ENCODE assay signal across 8 cellular contexts in the genomic region with DNA sequence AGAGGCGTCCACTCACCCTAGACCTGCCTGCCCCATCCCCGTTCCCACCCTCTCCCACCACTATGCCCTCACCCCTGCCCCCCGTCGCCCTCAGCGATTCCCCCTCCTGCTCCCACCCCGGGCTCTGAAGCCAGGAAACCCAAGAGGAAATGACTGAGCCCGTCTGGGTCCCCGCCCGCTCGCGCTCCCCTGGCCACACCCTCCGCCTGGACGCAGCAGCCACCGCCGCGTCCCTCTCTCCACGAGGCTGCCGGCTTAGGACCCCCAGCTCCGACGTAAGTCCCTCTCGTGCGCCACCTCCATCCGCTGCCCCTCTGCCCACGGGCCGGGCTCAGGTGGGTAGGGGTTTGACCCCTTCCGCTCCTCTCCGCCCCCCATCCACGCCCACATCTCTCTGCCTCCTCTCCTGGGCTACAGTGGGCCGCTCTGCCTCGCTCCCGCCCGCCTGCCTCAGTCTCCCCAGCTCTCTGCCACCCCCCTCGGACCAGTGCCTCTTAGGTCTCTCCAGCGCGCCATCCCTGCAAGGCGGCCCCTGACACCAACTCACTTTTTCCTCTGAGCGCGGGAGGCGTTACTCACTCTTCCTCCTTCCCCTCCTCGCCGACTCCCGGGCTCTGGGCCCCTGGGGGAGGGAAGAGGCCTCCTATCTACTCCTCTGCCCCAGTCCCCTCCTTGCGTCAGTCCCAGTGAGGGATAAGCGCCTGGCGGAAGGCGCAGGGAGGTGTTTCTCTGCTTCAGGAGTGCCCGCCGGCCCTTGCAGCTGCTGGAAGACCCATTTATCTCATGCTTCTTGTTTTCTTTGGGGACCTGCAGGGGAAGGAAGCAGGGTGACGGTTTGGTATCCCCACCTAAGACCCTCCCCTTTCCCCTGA. TPM values are rescaled to one million over a fixed set of nuclear protein-coding genes. Genes with fewer than 3 reads are reported as not detected.
A peak's percentile ranks its signal among the peaks of the same experiment; 100 is the strongest.
DNase-seq lines count a peak whose midpoint lies in the region; ATAC-seq and TF ChIP-seq lines count a peak whose summit lies in the region.

A gene with protein sequence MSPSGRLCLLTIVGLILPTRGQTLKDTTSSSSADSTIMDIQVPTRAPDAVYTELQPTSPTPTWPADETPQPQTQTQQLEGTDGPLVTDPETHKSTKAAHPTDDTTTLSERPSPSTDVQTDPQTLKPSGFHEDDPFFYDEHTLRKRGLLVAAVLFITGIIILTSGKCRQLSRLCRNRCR (plus strand): TSS at position 201 of the 872 bp plus-strand sequence. CDS start 816 bp downstream, outside the sequence.

- H3K4me3 ChIP-seq in AG04449 (ENCODE audit: low read depth, low read length) (peak within 1 kb of the TSS; percentile 89), PC-9 (peak within 1 kb of the TSS; percentile 71), esophagus squamous epithelium (peak within 1 kb of the TSS; percentile 45 to 75 (median 69)), stomach (peak within 1 kb of the TSS; percentile 54 to 82 (median 70))

- peak; percentile 29 for DNase-seq in AG04449 (ENCODE audit: low read depth, low spot score)
- DNase-seq in PC-9 = peak; percentile 63 to 65
- peak; percentile 81 for DNase-seq in activated T-cell treated with anti-CD3 and anti-CD28 coated beads for 48 hours (ENCODE audit: low read depth)
- no peak for DNase-seq in esophagus squamous epithelium (lab: John Stamatoyannopoulos, UW)
- peak; percentile 68 for DNase-seq in nephron progenitor cell
- peak; percentile 68 for DNase-seq in stomach

- no TSS peak for BruUV-seq in PC-9 (replicated peaks; lab: Mats Ljungman, UMichigan)

- TF ChIP-seq CTCF in AG04449 (IDR thresholded peaks at IDR 0.05; ENCODE audit: insufficient read depth, low read length, missing control alignments) (no peak), PC-9 (conservative IDR thresholded peaks at IDR 0.05) (no peak), esophagus squamous epithelium (IDR thresholded peaks at IDR 0.05) (peak in 2 of 6 experiments; percentile 13 to 28), nephron progenitor cell (IDR thresholded peaks at IDR 0.05) (no peak), stomach (IDR thresholded peaks at IDR 0.05) (no peak)

- H3K79me2 ChIP-seq in PC-9 (ENCODE audit: low read depth) = peaks cover 62% of the 10 kb centered on the region

- H3K36me3 ChIP-seq in PC-9 (ENCODE audit: low read depth) (peaks cover 28% of the 10 kb centered on the region), esophagus squamous epithelium (peaks cover 0 to 31% (median 0%) of the 10 kb centered on the region in 3 donors), stomach (peaks cover 7 to 28% (median 25%) of the 10 kb centered on the region in 4 donors)

- TF ChIP-seq POLR2A in esophagus squamous epithelium (IDR thresholded peaks at IDR 0.05) (peak in 2 of 4 donors; percentile 16 to 69), stomach (IDR thresholded peaks at IDR 0.05) (no peak)

- H3K9me3 Mint-ChIP-seq in nephron progenitor cell = no peaks in the 10 kb centered on the region

- H2AFZ ChIP-seq in PC-9 = peak within 1 kb of the TSS; percentile 83

- no peaks in the 10 kb centered on the region for H3K9me2 ChIP-seq in PC-9 (ENCODE audit: insufficient read depth)

- peaks cover 59% of the 10 kb centered on the region for H3K4me1 Mint-ChIP-seq in nephron progenitor cell

- H3K4me1 ChIP-seq in PC-9 (replicated peaks; ENCODE audit: insufficient read depth) = peaks cover 32% of the 10 kb centered on the region
- peaks cover 17 to 37% (median 26%) of the 10 kb centered on the region in 3 donors for H3K4me1 ChIP-seq in esophagus squamous epithelium
- H3K4me1 ChIP-seq in stomach = peaks cover 19 to 34% (median 26%) of the 10 kb centered on the region in 4 donors

- H3F3A ChIP-seq in PC-9 (ENCODE audit: insufficient read depth, low read depth) = peaks cover 21% of the 10 kb centered on the region

- peak; percentile 48 for ATAC-seq in GM21529 (IDR thresholded peaks at IDR 0.05; ENCODE audit: unreplicated experiment)
- no peak for ATAC-seq in GM18861 (IDR thresholded peaks at IDR 0.05; ENCODE audit: unreplicated experiment)

- H3K27ac ChIP-seq in PC-9 (peak within 1 kb of the TSS; percentile 66), esophagus squamous epithelium (peak within 1 kb of the TSS; percentile 78 to 90 (median 84)), stomach (peak within 1 kb of the TSS; percentile 63 to 90 (median 85))

- H3K27me3 ChIP-seq in PC-9 (ENCODE audit: insufficient read depth, low read depth) (no peaks in the 10 kb centered on the region), esophagus squamous epithelium (peaks cover 0 to 35% (median 3%) of the 10 kb centered on the region in 4 donors), stomach (peaks cover 0 to 58% (median 9%) of the 10 kb centered on the region in 3 donors)

- H3K9me3 ChIP-seq in PC-9 (ENCODE audit: insufficient read depth, low read depth) = no peaks in the 10 kb centered on the region
- H3K9me3 ChIP-seq in esophagus squamous epithelium = no peaks in the 10 kb centered on the region
- H3K9me3 ChIP-seq in stomach = no peaks in the 10 kb centered on the region

- WGBS in esophagus squamous epithelium, 2 donors = 0 to 1% methylated on average over 16 to 39 of the region's 49 CpGs
- WGBS in stomach, 5 donors = 1 to 2% (median 1%) methylated on average over 42 to 49 of the region's 49 CpGs

- H3K27ac Mint-ChIP-seq in nephron progenitor cell = no peak within 1 kb of the TSS

- CTCF ChIA-PET in AG04449 (lab: Yijun Ruan, JAX) = interaction anchor here (0.9 to 6.5 kb wide), 15 partner anchors 8 to 115 kb away, joined by 3 to 104 read pairs (median 6); a partner anchor contains a TSS
- CTCF ChIA-PET in PC-9 (lab: Charles Lee) = interaction anchor here (0.6 to 0.7 kb wide), 3 partner anchors 9 to 207 kb away, joined by 3 to 9 read pairs (median 5); no protein-coding TSS in a partner anchor

- POLR2A ChIA-PET in AG04449 (lab: Yijun Ruan, JAX) = interaction anchor here (2.0 kb wide), 1 partner anchor 13 kb away, joined by 10 read pairs; no protein-coding TSS in a partner anchor
- POLR2A ChIA-PET in PC-9 (lab: Charles Lee; ENCODE audit: unreplicated experiment) = interaction anchor here (0.6 to 1.0 kb wide), 2 partner anchors 14 to 894 kb away, joined by 3 to 13 read pairs; no protein-coding TSS in a partner anchor

- H4K20me1 ChIP-seq in PC-9 (ENCODE audit: insufficient read depth) = 0 out of 2 replicates have a peak, but pooled peaks cover 9% of the 10 kb centered on the region

- no peak for TF ChIP-seq EP300 in stomach (IDR thresholded peaks at IDR 0.05)

- peaks cover 39% of the 10 kb centered on the region for H3K27me3 Mint-ChIP-seq in nephron progenitor cell (ENCODE audit: low read depth, poor library complexity)

- intact Hi-C loops in PC-9 (cut with micrococcal nuclease; ENCODE audit: unreplicated experiment) = loop anchor here (1.0 kb wide), 1 partner anchor 94 kb away; no protein-coding TSS in a partner anchor
- intact Hi-C loops in esophagus squamous epithelium (cut with DNase I) = no loop called here
- intact Hi-C loops in stomach (cut with DNase I; ENCODE audit: low total_unique reads) = no loop called here

- H3K4me2 ChIP-seq in PC-9 = peak within 1 kb of the TSS; percentile 95

- peak within 1 kb of the TSS; percentile 85 for H3K4me3 Mint-ChIP-seq in nephron progenitor cell

- peaks cover 6% of the 10 kb centered on the region for H3K36me3 Mint-ChIP-seq in nephron progenitor cell (ENCODE audit: low read depth)

RNA-seq across cellular contexts. Expression of the gene that starts here (rescaled TPM):
- total RNA-seq in PC-9 (2021) (137 and 181 TPM in 2 replicates), esophagus squamous epithelium (100 to 1,000 TPM in 1 of 4 donors, 10 to 100 TPM in 3; 39.3 to 146 (median 45.7) TPM), stomach (100 to 1,000 TPM in 1 of 5 donors, 10 to 100 TPM in 4; 10.3 to 118 (median 19.2) TPM)
- polyA plus RNA-seq in stomach = 10 to 100 TPM; 37.9 to 81.1 (median 55.0) TPM
